In the genomic region with DNA sequence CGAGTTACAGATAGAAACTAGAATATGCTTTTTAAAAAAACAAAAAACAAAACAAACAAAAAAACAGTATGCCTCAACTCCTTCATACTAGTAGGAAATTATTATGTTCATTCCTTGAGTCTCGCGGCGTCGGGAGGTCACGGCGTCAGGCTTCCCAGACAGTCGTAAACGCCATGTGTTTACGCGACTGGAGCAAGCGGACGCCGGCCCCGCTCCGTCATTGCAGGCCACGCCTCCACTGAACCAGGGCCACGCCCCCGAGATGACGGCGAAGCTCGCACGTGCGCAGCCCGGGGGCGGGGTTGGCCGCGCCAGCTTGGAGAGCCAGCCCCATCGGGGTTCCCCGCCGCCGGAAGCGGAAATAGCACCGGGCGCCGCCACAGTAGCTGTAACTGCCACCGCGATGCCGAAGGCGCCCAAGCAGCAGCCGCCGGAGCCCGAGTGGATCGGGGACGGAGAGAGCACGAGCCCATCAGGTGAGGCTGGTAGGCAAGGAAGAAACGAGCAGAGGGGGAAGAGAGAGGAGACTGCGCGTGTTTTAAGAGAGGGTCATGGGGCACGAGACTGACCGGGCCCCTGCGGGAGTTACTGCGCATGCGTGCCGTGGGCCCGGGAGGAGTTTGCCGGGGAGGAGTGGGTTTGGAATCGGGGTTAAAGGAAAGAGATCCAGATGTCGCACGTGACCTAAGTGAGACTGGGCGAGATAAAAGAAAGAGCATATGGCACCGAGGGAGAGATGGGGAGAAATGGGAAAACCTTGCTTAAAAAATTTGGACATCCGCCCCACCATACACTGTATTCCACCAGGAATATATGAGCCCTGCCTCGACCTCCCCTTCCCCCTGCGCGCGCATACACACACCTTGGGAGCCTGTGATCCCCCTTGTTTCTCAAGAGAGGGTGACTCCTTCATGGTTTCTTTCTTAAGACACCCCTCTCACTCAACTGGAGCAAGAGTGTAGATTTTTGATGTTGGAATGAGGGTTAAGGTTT, we compare ENCODE assay signal across 1 cellular context.
A peak's percentile ranks its signal among the peaks of the same experiment; 100 is the strongest.
TF ChIP-seq lines count a peak whose summit lies in the region.

ABCF1 (plus strand) TSS at position 358 of the 993 bp plus-strand sequence; CDS start at position 404, 46 bp downstream.

TF ChIP-seq in HepG2, 621 proteins besides CTCF, POLR2A, EP300 and RAD21 (continued from another document and continues in another):
- TF ChIP-seq, protein P1, sequence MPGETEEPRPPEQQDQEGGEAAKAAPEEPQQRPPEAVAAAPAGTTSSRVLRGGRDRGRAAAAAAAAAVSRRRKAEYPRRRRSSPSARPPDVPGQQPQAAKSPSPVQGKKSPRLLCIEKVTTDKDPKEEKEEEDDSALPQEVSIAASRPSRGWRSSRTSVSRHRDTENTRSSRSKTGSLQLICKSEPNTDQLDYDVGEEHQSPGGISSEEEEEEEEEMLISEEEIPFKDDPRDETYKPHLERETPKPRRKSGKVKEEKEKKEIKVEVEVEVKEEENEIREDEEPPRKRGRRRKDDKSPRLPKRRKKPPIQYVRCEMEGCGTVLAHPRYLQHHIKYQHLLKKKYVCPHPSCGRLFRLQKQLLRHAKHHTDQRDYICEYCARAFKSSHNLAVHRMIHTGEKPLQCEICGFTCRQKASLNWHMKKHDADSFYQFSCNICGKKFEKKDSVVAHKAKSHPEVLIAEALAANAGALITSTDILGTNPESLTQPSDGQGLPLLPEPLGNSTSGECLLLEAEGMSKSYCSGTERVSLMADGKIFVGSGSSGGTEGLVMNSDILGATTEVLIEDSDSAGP (CRISPR knock-in tag; IDR thresholded peaks at IDR 0.05; ENCODE audit: borderline replicate concordance) = peak; percentile 97; the same call in 1 of the 2 replicates
- TF ChIP-seq CHCHD3 (CRISPR knock-in tag; IDR thresholded peaks at IDR 0.05) (peak; percentile 97), ISL2 (CRISPR knock-in tag; IDR thresholded peaks at IDR 0.05) (peak; percentile 84), ZFP41 (CRISPR knock-in tag; IDR thresholded peaks at IDR 0.05; ENCODE audit: borderline replicate concordance) (peak; percentile 77; the same call in 1 of the 2 replicates), ZNF530 (CRISPR knock-in tag; IDR thresholded peaks at IDR 0.05; ENCODE audit: low read depth) (no peak), NCOA2 (CRISPR knock-in tag; IDR thresholded peaks at IDR 0.05) (peak; percentile 77), ZNF224 (CRISPR knock-in tag; IDR thresholded peaks at IDR 0.05) (peak; percentile 99), IKZF4 (CRISPR knock-in tag; IDR thresholded peaks at IDR 0.05; ENCODE audit: borderline replicate concordance, low read depth, not compliant biosample characterization) (peak; percentile 94), KDM5A (IDR thresholded peaks at IDR 0.05; ENCODE audit: borderline replicate concordance, low read length) (peak; percentile 96), ZNF562 (CRISPR knock-in tag; IDR thresholded peaks at IDR 0.05; ENCODE audit: borderline replicate concordance) (peak; percentile 69; the same call in 1 of the 2 replicates), ZMYM2 (CRISPR knock-in tag; IDR thresholded peaks at IDR 0.05) (no peak), ATF1 (CRISPR knock-in tag; IDR thresholded peaks at IDR 0.05) (peak; percentile 80), ARHGAP35 (CRISPR knock-in tag; IDR thresholded peaks at IDR 0.05; ENCODE audit: borderline replicate concordance) (peak; percentile 90; the same call in 1 of the 2 replicates), MXI1 (IDR thresholded peaks at IDR 0.05; ENCODE audit: borderline replicate concordance, low read depth, low read length) (peak; percentile 99), ZNF674 (CRISPR knock-in tag; IDR thresholded peaks at IDR 0.05; ENCODE audit: low read depth) (peak; percentile 80), ZNF772 (CRISPR knock-in tag; IDR thresholded peaks at IDR 0.05) (peak; percentile 98), ZNF230 (CRISPR knock-in tag; IDR thresholded peaks at IDR 0.05) (peak; percentile 98), ZBTB33 (CRISPR knock-in tag; IDR thresholded peaks at IDR 0.05) (no peak; the same call in 1 of the 2 replicates), RBM22 (optimal IDR thresholded peaks at IDR 0.05; ENCODE audit: low read length) (no peak), KLF12 (CRISPR knock-in tag; IDR thresholded peaks at IDR 0.05; ENCODE audit: borderline replicate concordance) (peak; percentile 61; the same call in 1 of the 2 replicates), SP5 (CRISPR knock-in tag; IDR thresholded peaks at IDR 0.05; ENCODE audit: borderline replicate concordance, low read depth) (peak; percentile 87), ZNF572 (CRISPR knock-in tag; IDR thresholded peaks at IDR 0.05) (peak; percentile 87; the same call in 1 of the 2 replicates), CERS6 (CRISPR knock-in tag; IDR thresholded peaks at IDR 0.05) (peak; percentile 44), KLF9 (CRISPR knock-in tag; IDR thresholded peaks at IDR 0.05; ENCODE audit: low read depth) (peak; percentile 98), TP53 (CRISPR knock-in tag; conservative IDR thresholded peaks at IDR 0.05) (peak; percentile 89; the same call in 1 of the 2 replicates), SOX13 (IDR thresholded peaks at IDR 0.05) (0 out of 2 replicates have a peak, but pooled peaks have one; percentile 29), SOX13 (CRISPR knock-in tag; conservative IDR thresholded peaks at IDR 0.05 in 1 of 2, IDR thresholded peaks at IDR 0.05 in 1 of 2) (peak in 1 of 2 experiments; percentile 80; a peak in 2 of 4 replicates), FOXC1 (CRISPR knock-in tag; IDR thresholded peaks at IDR 0.05; ENCODE audit: borderline replicate concordance) (peak; percentile 46; the same call in 1 of the 2 replicates), ADNP (CRISPR knock-in tag; IDR thresholded peaks at IDR 0.05) (no peak), MXD4 (CRISPR knock-in tag; IDR thresholded peaks at IDR 0.05) (peak; percentile 99), ZNF563 (CRISPR knock-in tag; IDR thresholded peaks at IDR 0.05) (peak; percentile 74; the same call in 1 of the 2 replicates), RBAK (CRISPR knock-in tag; IDR thresholded peaks at IDR 0.05) (no peak), EZH2 (conservative IDR thresholded peaks at IDR 0.05; ENCODE audit: low read depth, low read length) (no peak), ZNF34 (CRISPR knock-in tag; IDR thresholded peaks at IDR 0.05; ENCODE audit: borderline replicate concordance) (peak; percentile 84; the same call in 1 of the 2 replicates), ZNF207 (IDR thresholded peaks at IDR 0.05; ENCODE audit: borderline replicate concordance) (no peak)
- TF ChIP-seq, protein P2, sequence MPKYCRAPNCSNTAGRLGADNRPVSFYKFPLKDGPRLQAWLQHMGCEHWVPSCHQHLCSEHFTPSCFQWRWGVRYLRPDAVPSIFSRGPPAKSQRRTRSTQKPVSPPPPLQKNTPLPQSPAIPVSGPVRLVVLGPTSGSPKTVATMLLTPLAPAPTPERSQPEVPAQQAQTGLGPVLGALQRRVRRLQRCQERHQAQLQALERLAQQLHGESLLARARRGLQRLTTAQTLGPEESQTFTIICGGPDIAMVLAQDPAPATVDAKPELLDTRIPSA (CRISPR knock-in tag; IDR thresholded peaks at IDR 0.05; ENCODE audit: borderline replicate concordance) = no peak
- TF ChIP-seq, protein P3, sequence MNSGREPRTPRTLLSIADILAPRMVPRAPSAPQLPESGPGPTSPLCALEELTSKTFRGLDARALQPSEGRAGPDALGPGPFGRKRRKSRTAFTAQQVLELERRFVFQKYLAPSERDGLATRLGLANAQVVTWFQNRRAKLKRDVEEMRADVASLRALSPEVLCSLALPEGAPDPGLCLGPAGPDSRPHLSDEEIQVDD (CRISPR knock-in tag; IDR thresholded peaks at IDR 0.05; ENCODE audit: borderline replicate concordance) = peak; percentile 64; the same call in 1 of the 2 replicates
- TF ChIP-seq, protein P4, sequence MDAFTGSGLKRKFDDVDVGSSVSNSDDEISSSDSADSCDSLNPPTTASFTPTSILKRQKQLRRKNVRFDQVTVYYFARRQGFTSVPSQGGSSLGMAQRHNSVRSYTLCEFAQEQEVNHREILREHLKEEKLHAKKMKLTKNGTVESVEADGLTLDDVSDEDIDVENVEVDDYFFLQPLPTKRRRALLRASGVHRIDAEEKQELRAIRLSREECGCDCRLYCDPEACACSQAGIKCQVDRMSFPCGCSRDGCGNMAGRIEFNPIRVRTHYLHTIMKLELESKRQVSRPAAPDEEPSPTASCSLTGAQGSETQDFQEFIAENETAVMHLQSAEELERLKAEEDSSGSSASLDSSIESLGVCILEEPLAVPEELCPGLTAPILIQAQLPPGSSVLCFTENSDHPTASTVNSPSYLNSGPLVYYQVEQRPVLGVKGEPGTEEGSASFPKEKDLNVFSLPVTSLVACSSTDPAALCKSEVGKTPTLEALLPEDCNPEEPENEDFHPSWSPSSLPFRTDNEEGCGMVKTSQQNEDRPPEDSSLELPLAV (CRISPR knock-in tag; conservative IDR thresholded peaks at IDR 0.05; ENCODE audit: low read depth) = no peak; the same call in 1 of the 2 replicates
- TF ChIP-seq, protein P5, sequence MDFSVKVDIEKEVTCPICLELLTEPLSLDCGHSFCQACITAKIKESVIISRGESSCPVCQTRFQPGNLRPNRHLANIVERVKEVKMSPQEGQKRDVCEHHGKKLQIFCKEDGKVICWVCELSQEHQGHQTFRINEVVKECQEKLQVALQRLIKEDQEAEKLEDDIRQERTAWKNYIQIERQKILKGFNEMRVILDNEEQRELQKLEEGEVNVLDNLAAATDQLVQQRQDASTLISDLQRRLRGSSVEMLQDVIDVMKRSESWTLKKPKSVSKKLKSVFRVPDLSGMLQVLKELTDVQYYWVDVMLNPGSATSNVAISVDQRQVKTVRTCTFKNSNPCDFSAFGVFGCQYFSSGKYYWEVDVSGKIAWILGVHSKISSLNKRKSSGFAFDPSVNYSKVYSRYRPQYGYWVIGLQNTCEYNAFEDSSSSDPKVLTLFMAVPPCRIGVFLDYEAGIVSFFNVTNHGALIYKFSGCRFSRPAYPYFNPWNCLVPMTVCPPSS (IDR thresholded peaks at IDR 0.05) = no peak
- TF ChIP-seq, protein P6, sequence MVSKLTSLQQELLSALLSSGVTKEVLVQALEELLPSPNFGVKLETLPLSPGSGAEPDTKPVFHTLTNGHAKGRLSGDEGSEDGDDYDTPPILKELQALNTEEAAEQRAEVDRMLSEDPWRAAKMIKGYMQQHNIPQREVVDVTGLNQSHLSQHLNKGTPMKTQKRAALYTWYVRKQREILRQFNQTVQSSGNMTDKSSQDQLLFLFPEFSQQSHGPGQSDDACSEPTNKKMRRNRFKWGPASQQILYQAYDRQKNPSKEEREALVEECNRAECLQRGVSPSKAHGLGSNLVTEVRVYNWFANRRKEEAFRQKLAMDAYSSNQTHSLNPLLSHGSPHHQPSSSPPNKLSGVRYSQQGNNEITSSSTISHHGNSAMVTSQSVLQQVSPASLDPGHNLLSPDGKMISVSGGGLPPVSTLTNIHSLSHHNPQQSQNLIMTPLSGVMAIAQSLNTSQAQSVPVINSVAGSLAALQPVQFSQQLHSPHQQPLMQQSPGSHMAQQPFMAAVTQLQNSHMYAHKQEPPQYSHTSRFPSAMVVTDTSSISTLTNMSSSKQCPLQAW (CRISPR knock-in tag; IDR thresholded peaks at IDR 0.05) = peak; percentile 99
- TF ChIP-seq, protein P7, sequence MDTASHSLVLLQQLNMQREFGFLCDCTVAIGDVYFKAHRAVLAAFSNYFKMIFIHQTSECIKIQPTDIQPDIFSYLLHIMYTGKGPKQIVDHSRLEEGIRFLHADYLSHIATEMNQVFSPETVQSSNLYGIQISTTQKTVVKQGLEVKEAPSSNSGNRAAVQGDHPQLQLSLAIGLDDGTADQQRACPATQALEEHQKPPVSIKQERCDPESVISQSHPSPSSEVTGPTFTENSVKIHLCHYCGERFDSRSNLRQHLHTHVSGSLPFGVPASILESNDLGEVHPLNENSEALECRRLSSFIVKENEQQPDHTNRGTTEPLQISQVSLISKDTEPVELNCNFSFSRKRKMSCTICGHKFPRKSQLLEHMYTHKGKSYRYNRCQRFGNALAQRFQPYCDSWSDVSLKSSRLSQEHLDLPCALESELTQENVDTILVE (CRISPR knock-in tag; IDR thresholded peaks at IDR 0.05) = peak; percentile 94
- TF ChIP-seq, protein P8, sequence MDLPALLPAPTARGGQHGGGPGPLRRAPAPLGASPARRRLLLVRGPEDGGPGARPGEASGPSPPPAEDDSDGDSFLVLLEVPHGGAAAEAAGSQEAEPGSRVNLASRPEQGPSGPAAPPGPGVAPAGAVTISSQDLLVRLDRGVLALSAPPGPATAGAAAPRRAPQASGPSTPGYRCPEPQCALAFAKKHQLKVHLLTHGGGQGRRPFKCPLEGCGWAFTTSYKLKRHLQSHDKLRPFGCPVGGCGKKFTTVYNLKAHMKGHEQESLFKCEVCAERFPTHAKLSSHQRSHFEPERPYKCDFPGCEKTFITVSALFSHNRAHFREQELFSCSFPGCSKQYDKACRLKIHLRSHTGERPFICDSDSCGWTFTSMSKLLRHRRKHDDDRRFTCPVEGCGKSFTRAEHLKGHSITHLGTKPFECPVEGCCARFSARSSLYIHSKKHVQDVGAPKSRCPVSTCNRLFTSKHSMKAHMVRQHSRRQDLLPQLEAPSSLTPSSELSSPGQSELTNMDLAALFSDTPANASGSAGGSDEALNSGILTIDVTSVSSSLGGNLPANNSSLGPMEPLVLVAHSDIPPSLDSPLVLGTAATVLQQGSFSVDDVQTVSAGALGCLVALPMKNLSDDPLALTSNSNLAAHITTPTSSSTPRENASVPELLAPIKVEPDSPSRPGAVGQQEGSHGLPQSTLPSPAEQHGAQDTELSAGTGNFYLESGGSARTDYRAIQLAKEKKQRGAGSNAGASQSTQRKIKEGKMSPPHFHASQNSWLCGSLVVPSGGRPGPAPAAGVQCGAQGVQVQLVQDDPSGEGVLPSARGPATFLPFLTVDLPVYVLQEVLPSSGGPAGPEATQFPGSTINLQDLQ (CRISPR knock-in tag; IDR thresholded peaks at IDR 0.05) = 0 out of 2 replicates have a peak, but pooled peaks have one; percentile 80
- TF ChIP-seq, protein P9, sequence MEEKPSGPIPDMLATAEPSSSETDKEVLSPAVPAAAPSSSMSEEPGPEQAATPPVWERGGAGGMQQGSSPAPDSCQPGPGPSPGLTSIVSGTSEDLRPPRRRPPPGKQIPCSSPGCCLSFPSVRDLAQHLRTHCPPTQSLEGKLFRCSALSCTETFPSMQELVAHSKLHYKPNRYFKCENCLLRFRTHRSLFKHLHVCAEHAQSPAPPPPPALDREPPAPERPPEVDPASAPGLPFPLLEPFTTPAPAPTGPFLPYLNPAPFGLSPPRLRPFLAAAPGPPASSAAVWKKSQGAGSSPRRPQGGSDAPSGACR (CRISPR knock-in tag; IDR thresholded peaks at IDR 0.05) = peak; percentile 76; the same call in 1 of the 2 replicates
